In genomic region chr1:7379445-7379971, GRCh38 we compare ENCODE assay signal across 1 cellular context.
A peak's percentile ranks its signal among the peaks of the same experiment; 100 is the strongest.
TF ChIP-seq lines count a peak whose summit lies in the region.

No MANE protein-coding gene starts in this region.

TF ChIP-seq in neural cell, 6 proteins besides CTCF, POLR2A, EP300 and RAD21 (continued from another document):
- TF ChIP-seq REST (IDR thresholded peaks at IDR 0.05; ENCODE audit: borderline replicate concordance) (peak; percentile 86), SMC3 (conservative IDR thresholded peaks at IDR 0.05; ENCODE audit: poor library complexity) (peak; percentile 27), TAF1 (IDR thresholded peaks at IDR 0.05; ENCODE audit: low read depth) (no peak), EZH2 (IDR thresholded peaks at IDR 0.05; ENCODE audit: borderline replicate concordance, insufficient read depth, low read length, poor library complexity, severe bottlenecking) (no peak)
